In genomic region chr17:20073056-20073979, GRCh38 we compare ENCODE assay signal across 8 cellular contexts.
DNase-seq lines count a peak whose midpoint lies in the region; ATAC-seq and TF ChIP-seq lines count a peak whose summit lies in the region.

No MANE protein-coding gene starts in this region.

- DNase-seq in KG1 (lab: John Stamatoyannopoulos, UW), result peak; percentile 82
- peak; percentile 39 for DNase-seq in activated T-cell treated with anti-CD3 and anti-CD28 coated beads, Interleukin-2, amount 50 U/mL, for 72 hours
- peak; percentile 44 to 49 for DNase-seq in hippocampal formation (lab: John Stamatoyannopoulos, UW)
- peak; percentile 18 to 69 for DNase-seq in stimulated activated effector memory CD8-positive, alpha-beta T cell treated with anti-CD3 and anti-CD28 coated beads, Interleukin-12 subunit alpha, Interleukin-12 subunit beta, amount 100 ng/mL, for 72 hours (ENCODE audit: low spot score in 2 of 2)
- no peak for DNase-seq in cerebellum (ENCODE audit: low spot score)
- no peak for DNase-seq in DMS153 treated with DMSO at 0.1 percent for 48 hours (lab: John Stamatoyannopoulos, UW; ENCODE audit: unreplicated experiment)
- no peak for DNase-seq in kidney glomerular epithelial cell (lab: John Stamatoyannopoulos, UW)

- ATAC-seq in activated T-cell treated with anti-CD3 and anti-CD28 coated beads, Interleukin-2, amount 50 U/mL, for 72 hours (replicated peaks in 1 of 2), result peak; percentile 68 to 78
- peak; percentile 88 for ATAC-seq in stimulated activated effector memory CD8-positive, alpha-beta T cell treated with anti-CD3 and anti-CD28 coated beads, Interleukin-12 subunit alpha, Interleukin-12 subunit beta, amount 100 ng/mL, for 72 hours

- peak; percentile 25 for TF ChIP-seq POLR2A in GM15510 (IDR thresholded peaks at IDR 0.05; ENCODE audit: borderline replicate concordance, extremely low read depth, insufficient read length)

- no peaks in the 10 kb centered on the region for H3K36me3 Mint-ChIP-seq in activated T-cell treated with anti-CD3 and anti-CD28 coated beads, Interleukin-2, amount 50 U/mL, for 72 hours (ENCODE audit: insufficient read depth in 2 of 2)
- no peaks in the 10 kb centered on the region for H3K36me3 Mint-ChIP-seq in stimulated activated effector memory CD8-positive, alpha-beta T cell treated with anti-CD3 and anti-CD28 coated beads, Interleukin-12 subunit alpha, Interleukin-12 subunit beta, amount 100 ng/mL, for 72 hours

- peak overlapping the region; percentile 7 for H3K27ac Mint-ChIP-seq in activated T-cell treated with anti-CD3 and anti-CD28 coated beads, Interleukin-2, amount 50 U/mL, for 72 hours
- H3K27ac Mint-ChIP-seq in stimulated activated effector memory CD8-positive, alpha-beta T cell treated with anti-CD3 and anti-CD28 coated beads, Interleukin-12 subunit alpha, Interleukin-12 subunit beta, amount 100 ng/mL, for 72 hours, result peak overlapping the region; percentile 83

- peak overlapping the region; percentile 38 to 70 for H3K4me3 Mint-ChIP-seq in activated T-cell treated with anti-CD3 and anti-CD28 coated beads, Interleukin-2, amount 50 U/mL, for 72 hours
- H3K4me3 Mint-ChIP-seq in stimulated activated effector memory CD8-positive, alpha-beta T cell treated with anti-CD3 and anti-CD28 coated beads, Interleukin-12 subunit alpha, Interleukin-12 subunit beta, amount 100 ng/mL, for 72 hours, result peak overlapping the region; percentile 67

- H3K4me1 Mint-ChIP-seq in activated T-cell treated with anti-CD3 and anti-CD28 coated beads, Interleukin-2, amount 50 U/mL, for 72 hours (ENCODE audit: low read depth), result peaks cover 27% of the 10 kb centered on the region
- H3K4me1 Mint-ChIP-seq in stimulated activated effector memory CD8-positive, alpha-beta T cell treated with anti-CD3 and anti-CD28 coated beads, Interleukin-12 subunit alpha, Interleukin-12 subunit beta, amount 100 ng/mL, for 72 hours, result peaks cover 22% of the 10 kb centered on the region

- peaks cover 11% of the 10 kb centered on the region for H3K27me3 Mint-ChIP-seq in activated T-cell treated with anti-CD3 and anti-CD28 coated beads, Interleukin-2, amount 50 U/mL, for 72 hours (ENCODE audit: low read depth)

- no peaks in the 10 kb centered on the region for H3K9me3 Mint-ChIP-seq in activated T-cell treated with anti-CD3 and anti-CD28 coated beads, Interleukin-2, amount 50 U/mL, for 72 hours
- no peaks in the 10 kb centered on the region for H3K9me3 Mint-ChIP-seq in stimulated activated effector memory CD8-positive, alpha-beta T cell treated with anti-CD3 and anti-CD28 coated beads, Interleukin-12 subunit alpha, Interleukin-12 subunit beta, amount 100 ng/mL, for 72 hours

Comparison
In these comparisons a context has a peak if more than half of its experiments do, and no peak if none do; other contexts are left out.
1. DNase-seq: peak in KG1 (single experiment), activated T-cell treated with anti-CD3 and anti-CD28 coated beads, Interleukin-2, amount 50 U/mL, for 72 hours (2 of 2), hippocampal formation (2 of 2) and stimulated activated effector memory CD8-positive, alpha-beta T cell treated with anti-CD3 and anti-CD28 coated beads, Interleukin-12 subunit alpha, Interleukin-12 subunit beta, amount 100 ng/mL, for 72 hours (2 of 2); none in cerebellum (single experiment), DMS153 treated with DMSO at 0.1 percent for 48 hours (single experiment) and kidney glomerular epithelial cell (single experiment).